Comparison of ENCODE assay signal across 8 cellular contexts in genomic region chr21:33976082-33976979, GRCh38.
DNase-seq lines count a peak whose midpoint lies in the region; ATAC-seq lines count a peak whose summit lies in the region.

No MANE protein-coding gene starts in this region.

- H3K27me3 Mint-ChIP-seq in activated naive CD4-positive, alpha-beta T cell treated with anti-CD3 and anti-CD28 coated beads, Interleukin-2, amount 10 ng/mL, durations not matched to agents 7 days and 5 days, result no peaks in the 10 kb centered on the region

- peak overlapping the region; percentile 88 for H3K27ac Mint-ChIP-seq in activated naive CD4-positive, alpha-beta T cell treated with anti-CD3 and anti-CD28 coated beads, Interleukin-2, amount 10 ng/mL, durations not matched to agents 7 days and 5 days

- in situ Hi-C loops in G401 (cut with HindIII; ENCODE audit: low sequenced_read_pairs), result no loop called here

- intact Hi-C loops in left cardiac atrium (cut with DNase I), result no loop called here

- peak overlapping the region; percentile 37 for H3K4me3 Mint-ChIP-seq in activated naive CD4-positive, alpha-beta T cell treated with anti-CD3 and anti-CD28 coated beads, Interleukin-2, amount 10 ng/mL, durations not matched to agents 7 days and 5 days

- peak; percentile 41 for ATAC-seq in HG03159 (IDR thresholded peaks at IDR 0.05; ENCODE audit: unreplicated experiment)
- ATAC-seq in left cardiac atrium, result peak; percentile 72 to 79

- peaks cover 14% of the 10 kb centered on the region for H3K36me3 Mint-ChIP-seq in activated naive CD4-positive, alpha-beta T cell treated with anti-CD3 and anti-CD28 coated beads, Interleukin-2, amount 10 ng/mL, durations not matched to agents 7 days and 5 days

- H3K4me1 Mint-ChIP-seq in activated naive CD4-positive, alpha-beta T cell treated with anti-CD3 and anti-CD28 coated beads, Interleukin-2, amount 10 ng/mL, durations not matched to agents 7 days and 5 days, result peaks cover 57% of the 10 kb centered on the region

- H3K9me3 Mint-ChIP-seq in activated naive CD4-positive, alpha-beta T cell treated with anti-CD3 and anti-CD28 coated beads, Interleukin-2, amount 10 ng/mL, durations not matched to agents 7 days and 5 days, result peaks cover 2% of the 10 kb centered on the region

- peak; percentile 40 to 50 for DNase-seq in AML-193 (lab: John Stamatoyannopoulos, UW)
- peak; percentile 50 for DNase-seq in GM19240 (ENCODE audit: insufficient read length, low spot score)
- DNase-seq in SHP77 treated with DMSO at 0.1 percent for 48 hours (lab: John Stamatoyannopoulos, UW), result peak; percentile 75
- DNase-seq in activated naive CD4-positive, alpha-beta T cell treated with anti-CD3 and anti-CD28 coated beads, Interleukin-2, amount 10 ng/mL, durations not matched to agents 7 days and 5 days, result peak; percentile 60
- DNase-seq in left cardiac atrium, result peak; percentile 66
- peak; percentile 52 to 60 for DNase-seq in stimulated activated CD4-positive, alpha-beta T cell treated with anti-CD3 and anti-CD28 coated beads, Interleukin-15, amount 100 ng/mL, for 48 hours (ENCODE audit: low read depth in 2 of 2)
- DNase-seq in G401 (ENCODE audit: low spot score), result no peak

- CTCF ChIA-PET in activated naive CD4-positive, alpha-beta T cell treated with anti-CD3 and anti-CD28 coated beads, Interleukin-2, amount 10 ng/mL, durations not matched to agents 7 days and 5 days (lab: Charles Lee), result interaction anchor here (0.7 to 2.4 kb wide), 4 partner anchors 25 to 95 kb away, joined by 3 to 17 read pairs (median 10); no protein-coding TSS in a partner anchor
